24 cellular contexts compared by ENCODE assay signal in genomic region chr16:70630960-70631745, GRCh38.
"Had no signal": no experiment of that assay in that cellular context is flagged by ENCODE, and none has a peak within 500 bp of the region (broad histone marks: within the 10 kb centered on the region; RNA-seq: fewer than 3 reads in every experiment).

No MANE protein-coding gene starts in this region.

- H3K4me3 ChIP-seq: dorsolateral prefrontal cortex, esophagus muscularis mucosa, gastrocnemius medialis, heart right ventricle, mucosa of descending colon, neural progenitor cell, prostate gland, sigmoid colon, thoracic aorta, tibial nerve, upper lobe of left lung had no signal

- H3K36me3 Mint-ChIP-seq: naive B cell; neural progenitor cell; stimulated activated memory B cell treated with anti-CD40 and anti-IgM and Interleukin-4, amounts not matched to agents 10 μg/mL and 1 μg/mL and 100 μg/mL, for 72 hours had no signal

- H3K27ac Mint-ChIP-seq: mesothelial cell of epicardium; naive B cell; nephron; neural progenitor cell; stimulated activated memory B cell treated with anti-CD40 and anti-IgM and Interleukin-4, amounts not matched to agents 10 μg/mL and 1 μg/mL and 100 μg/mL, for 72 hours had no signal

- H3K27ac ChIP-seq: dorsolateral prefrontal cortex, esophagus muscularis mucosa, gastrocnemius medialis, neural progenitor cell, prostate gland, sigmoid colon, upper lobe of left lung had no signal

- FAIRE-seq: islet of Langerhans, urothelium cell line had no signal

- DNase-seq: dorsolateral prefrontal cortex; effector CD4-positive, alpha-beta T cell; gastrocnemius medialis; heart right ventricle; hippocampal formation; left cardiac atrium; mesenchymal stem cell; mucosa of descending colon; naive B cell; right cardiac atrium; sigmoid colon; stimulated activated CD4-positive, alpha-beta T cell treated with anti-CD3 and anti-CD28 coated beads, Interleukin-4, amount 100 ng/mL, for 4 hours; stimulated activated naive CD8-positive, alpha-beta T cell treated with anti-CD3 and anti-CD28 coated beads, Interleukin-15, Interleukin-2, amounts not matched to agents 100 U/mL and 50 U/mL, for 24 hours; upper lobe of left lung had no signal

- H3K4me2 ChIP-seq: neural progenitor cell had no signal

- H3K27me3 ChIP-seq: dorsolateral prefrontal cortex, esophagus muscularis mucosa, gastrocnemius medialis, heart right ventricle, neural progenitor cell, sigmoid colon, tibial nerve, upper lobe of left lung had no signal

- H3K4me1 Mint-ChIP-seq: mesothelial cell of epicardium; naive B cell; nephron; stimulated activated memory B cell treated with anti-CD40 and anti-IgM and Interleukin-4, amounts not matched to agents 10 μg/mL and 1 μg/mL and 100 μg/mL, for 72 hours had no signal

- H3K27me3 Mint-ChIP-seq: stimulated activated memory B cell treated with anti-CD40 and anti-IgM and Interleukin-4, amounts not matched to agents 10 μg/mL and 1 μg/mL and 100 μg/mL, for 72 hours had no signal

- H3K4me3 Mint-ChIP-seq: mesothelial cell of epicardium; naive B cell; nephron; neural progenitor cell; stimulated activated memory B cell treated with anti-CD40 and anti-IgM and Interleukin-4, amounts not matched to agents 10 μg/mL and 1 μg/mL and 100 μg/mL, for 72 hours had no signal

- H3K4me1 ChIP-seq: gastrocnemius medialis, prostate gland, upper lobe of left lung had no signal

- ATAC-seq: gastrocnemius medialis; heart right ventricle; left cardiac atrium; mucosa of descending colon; right cardiac atrium; stimulated activated memory B cell treated with anti-CD40 and anti-IgM and Interleukin-4, amounts not matched to agents 10 μg/mL and 1 μg/mL and 100 μg/mL, for 72 hours; stimulated activated naive CD8-positive, alpha-beta T cell treated with anti-CD3 and anti-CD28 coated beads, Interleukin-15, Interleukin-2, amounts not matched to agents 100 U/mL and 50 U/mL, for 24 hours had no signal

- H3K36me3 ChIP-seq: esophagus muscularis mucosa, gastrocnemius medialis, heart right ventricle, neural progenitor cell, prostate gland, sigmoid colon, thoracic aorta, upper lobe of left lung had no signal

- H3K9ac ChIP-seq: neural progenitor cell had no signal

- H3K9me3 ChIP-seq: gastrocnemius medialis, prostate gland had no signal
